Comparison of ENCODE assay signal across 8 cellular contexts in genomic region chr9:91197232-91198181, GRCh38.
DNase-seq lines count a peak whose midpoint lies in the region; ATAC-seq and TF ChIP-seq lines count a peak whose summit lies in the region.

No MANE protein-coding gene starts in this region.

- intact Hi-C loops in head of caudate nucleus (cut with DNase I): no loop called here

- no peaks in the 10 kb centered on the region for H3K27me3 ChIP-seq in WERI-Rb-1 (ENCODE audit: insufficient read depth, low read depth, severe bottlenecking)

- no peaks in the 10 kb centered on the region for H3K9me3 ChIP-seq in WERI-Rb-1 (ENCODE audit: severe bottlenecking)

- TF ChIP-seq CTCF in WERI-Rb-1 (IDR thresholded peaks at IDR 0.05; ENCODE audit: low read depth, low read length) (no peak), GM13977 (IDR thresholded peaks at IDR 0.05; ENCODE audit: extremely low read depth, insufficient read depth, missing control alignments) (no peak)

- POLR2A ChIA-PET in HEK293T (lab: Yijun Ruan, JAX): interaction anchor here (1.8 kb wide), 1 partner anchor 163 kb away, joined by 4 read pairs; no protein-coding TSS in a partner anchor

- H3K36me3 ChIP-seq in WERI-Rb-1: no peaks in the 10 kb centered on the region

- no peak overlapping the region for H3K4me3 ChIP-seq in WERI-Rb-1 (ENCODE audit: low read depth, low read length)

- no peak overlapping the region for H3K27ac ChIP-seq in WERI-Rb-1

- ATAC-seq in HG03039 (IDR thresholded peaks at IDR 0.05; ENCODE audit: unreplicated experiment): no peak
- ATAC-seq in GM19328 (IDR thresholded peaks at IDR 0.05; ENCODE audit: unreplicated experiment): no peak

- DNase-seq in HEK293T (ENCODE audit: extremely low spot score) (no peak), SHP77 treated with DMSO at 0.1 percent for 48 hours (lab: John Stamatoyannopoulos, UW) (peak; percentile 60), head of caudate nucleus (peak in 38 of 42 donors; percentile 27 to 85 (median 59)), renal cortical epithelial cell (ENCODE audit: low read depth) (peak; percentile 100), WERI-Rb-1 (no peak), GM13977 (ENCODE audit: low spot score) (no peak)

- CTCF ChIA-PET in HEK293T (lab: Yijun Ruan, JAX): no interaction called here

- in situ Hi-C loops in GM13977 (cut with MboI; ENCODE audit: low pct_unique_long_range_greater_than_20kb, low sequenced_read_pairs, unreplicated experiment): no loop called here

TF ChIP-seq in HEK293T, 16 proteins besides CTCF, POLR2A, EP300 and RAD21:
- no peak for TF ChIP-seq ZNF384 (IDR thresholded peaks at IDR 0.05)
- TF ChIP-seq, protein P1, sequence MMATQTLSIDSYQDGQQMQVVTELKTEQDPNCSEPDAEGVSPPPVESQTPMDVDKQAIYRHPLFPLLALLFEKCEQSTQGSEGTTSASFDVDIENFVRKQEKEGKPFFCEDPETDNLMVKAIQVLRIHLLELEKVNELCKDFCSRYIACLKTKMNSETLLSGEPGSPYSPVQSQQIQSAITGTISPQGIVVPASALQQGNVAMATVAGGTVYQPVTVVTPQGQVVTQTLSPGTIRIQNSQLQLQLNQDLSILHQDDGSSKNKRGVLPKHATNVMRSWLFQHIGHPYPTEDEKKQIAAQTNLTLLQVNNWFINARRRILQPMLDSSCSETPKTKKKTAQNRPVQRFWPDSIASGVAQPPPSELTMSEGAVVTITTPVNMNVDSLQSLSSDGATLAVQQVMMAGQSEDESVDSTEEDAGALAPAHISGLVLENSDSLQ (IDR thresholded peaks at IDR 0.05): peak; percentile 48

Comparison
In these comparisons a context has a peak if more than half of its experiments do, and no peak if none do; other contexts are left out.
1. DNase-seq: peak in SHP77 treated with DMSO at 0.1 percent for 48 hours (single experiment), head of caudate nucleus (38 of 42) and renal cortical epithelial cell (single experiment); none in HEK293T (single experiment), WERI-Rb-1 (single experiment) and GM13977 (single experiment).